ENCODE assay signal across 8 cellular contexts in genomic region chr2:119290859-119291587, GRCh38.
DNase-seq lines count a peak whose midpoint lies in the region; ATAC-seq and TF ChIP-seq lines count a peak whose summit lies in the region.

No MANE protein-coding gene starts in this region.

- ATAC-seq in HG02798 (IDR thresholded peaks at IDR 0.05; ENCODE audit: poor library complexity, unreplicated experiment) (peak; percentile 99), HG03378 (IDR thresholded peaks at IDR 0.05; ENCODE audit: unreplicated experiment) (no peak)

- peak; percentile 91 for TF ChIP-seq CTCF in nephron progenitor cell (IDR thresholded peaks at IDR 0.05)

- H3K27ac ChIP-seq in stomach smooth muscle (ENCODE audit: low read length) = peak overlapping the region; percentile 11

- CTCF ChIA-PET in activated CD4-positive, alpha-beta memory T cell treated with anti-CD3 and anti-CD28 coated beads for 36 hours (lab: Charles Lee) = interaction anchor here (0.6 to 1.7 kb wide), 7 partner anchors 13 to 1244 kb away, joined by 3 to 13 read pairs (median 4); no protein-coding TSS in a partner anchor

- H3K4me1 ChIP-seq in stomach smooth muscle (ENCODE audit: control insufficient read depth, insufficient read depth, low read length) = peaks cover 18% of the 10 kb centered on the region

- no peak overlapping the region for H3K4me3 ChIP-seq in stomach smooth muscle (ENCODE audit: low read length in 2 of 2)

- DNase-seq in DMS53 treated with DMSO at 0.1 percent for 48 hours (lab: John Stamatoyannopoulos, UW; ENCODE audit: unreplicated experiment) (peak; percentile 69), NCI-H2227 (lab: John Stamatoyannopoulos, UW; ENCODE audit: unreplicated experiment) (peak; percentile 72), erythroblast (lab: John Stamatoyannopoulos, UW) (peak; percentile 75 to 86), nephron progenitor cell (peak; percentile 90)
- DNase-seq in activated CD4-positive, alpha-beta memory T cell treated with anti-CD3 and anti-CD28 coated beads for 36 hours = peak; percentile 75

- no peaks in the 10 kb centered on the region for H3K9me3 Mint-ChIP-seq in activated CD4-positive, alpha-beta memory T cell treated with anti-CD3 and anti-CD28 coated beads for 36 hours
- no peaks in the 10 kb centered on the region for H3K9me3 Mint-ChIP-seq in nephron progenitor cell

- H3K36me3 Mint-ChIP-seq in activated CD4-positive, alpha-beta memory T cell treated with anti-CD3 and anti-CD28 coated beads for 36 hours = no peaks in the 10 kb centered on the region
- H3K36me3 Mint-ChIP-seq in nephron progenitor cell (ENCODE audit: low read depth) = no peaks in the 10 kb centered on the region

- H3K9me3 ChIP-seq in stomach smooth muscle (ENCODE audit: control insufficient read depth in 2 of 2, low read length in 2 of 2) = no peaks in the 10 kb centered on the region

- H3K27me3 ChIP-seq in stomach smooth muscle (ENCODE audit: control insufficient read depth in 1 of 2, insufficient read depth in 2 of 2, low read length in 2 of 2) = no peaks in the 10 kb centered on the region

- H3K4me3 Mint-ChIP-seq in activated CD4-positive, alpha-beta memory T cell treated with anti-CD3 and anti-CD28 coated beads for 36 hours = no peak overlapping the region
- H3K4me3 Mint-ChIP-seq in nephron progenitor cell = no peak overlapping the region

- H3K36me3 ChIP-seq in stomach smooth muscle (ENCODE audit: control insufficient read depth in 2 of 2, insufficient read depth in 2 of 2, low read length in 2 of 2) = peaks cover 0 to 7% of the 10 kb centered on the region in 2 donors

- H3K27ac Mint-ChIP-seq in activated CD4-positive, alpha-beta memory T cell treated with anti-CD3 and anti-CD28 coated beads for 36 hours = no peak overlapping the region
- no peak overlapping the region for H3K27ac Mint-ChIP-seq in nephron progenitor cell

- no peaks in the 10 kb centered on the region for H3K4me1 Mint-ChIP-seq in activated CD4-positive, alpha-beta memory T cell treated with anti-CD3 and anti-CD28 coated beads for 36 hours (ENCODE audit: low read depth)
- no peaks in the 10 kb centered on the region for H3K4me1 Mint-ChIP-seq in nephron progenitor cell

- H3K27me3 Mint-ChIP-seq in activated CD4-positive, alpha-beta memory T cell treated with anti-CD3 and anti-CD28 coated beads for 36 hours = no peaks in the 10 kb centered on the region
- H3K27me3 Mint-ChIP-seq in nephron progenitor cell (ENCODE audit: low read depth, poor library complexity) = peaks cover 22% of the 10 kb centered on the region

- intact Hi-C loops in activated CD4-positive, alpha-beta memory T cell treated with anti-CD3 and anti-CD28 coated beads for 36 hours (cut with micrococcal nuclease) = loop anchor here (1.0 kb wide), 1 partner anchor 410 kb away; no protein-coding TSS in a partner anchor

- POLR2A ChIA-PET in activated CD4-positive, alpha-beta memory T cell treated with anti-CD3 and anti-CD28 coated beads for 36 hours (lab: Charles Lee) = no interaction called here

- no peak for TF ChIP-seq POLR2A in erythroblast (IDR thresholded peaks at IDR 0.05; ENCODE audit: low read length)

- no peak overlapping the region for H3K9ac ChIP-seq in stomach smooth muscle (ENCODE audit: low read length in 2 of 2)
